Comparison of ENCODE assay signal across 22 cellular contexts in the genomic region with DNA sequence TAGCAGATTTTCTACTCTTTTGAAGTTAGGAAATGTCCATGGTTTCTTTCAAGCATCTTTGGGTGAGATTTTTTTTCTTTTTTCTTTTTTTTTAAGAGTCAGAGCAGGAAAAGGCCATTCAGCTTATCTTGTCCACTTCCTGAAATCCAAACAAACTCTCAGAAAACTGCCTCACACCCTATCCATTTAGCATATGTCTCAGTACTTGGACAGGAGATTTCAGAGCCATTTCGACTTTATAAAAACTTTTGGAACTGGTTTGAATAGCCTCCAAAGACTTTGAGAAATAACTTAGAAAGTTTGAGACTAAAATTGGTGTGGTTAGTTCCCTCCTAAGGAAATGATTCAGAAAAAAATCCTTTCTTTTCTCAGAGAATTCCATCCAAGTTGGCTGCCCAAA.
"Had no signal": no experiment of that assay in that cellular context is flagged by ENCODE, and none has a peak within 500 bp of the region (broad histone marks: within the 10 kb centered on the region; RNA-seq: fewer than 3 reads in every experiment).

No MANE protein-coding gene starts in this region.

- H3K27ac ChIP-seq: breast epithelium, gastrocnemius medialis, lower lobe of right lung, neural progenitor cell, prostate gland, skin epidermis, vagina had no signal

- ATAC-seq: activated CD8-positive, alpha-beta T cell treated with anti-CD3 and anti-CD28 coated beads for 36 hours; activated T-helper 17 cell treated with anti-CD3 and anti-CD28 coated beads, Interleukin-2, amount 50 U/mL, for 72 hours; gastrocnemius medialis; lower lobe of right lung had no signal

- H3K9me3 ChIP-seq: breast epithelium, gastrocnemius medialis, lower lobe of right lung, prostate gland, vagina had no signal

- H3K27me3 ChIP-seq: breast epithelium, gastrocnemius medialis, neural progenitor cell, vagina had no signal

- H3K4me3 ChIP-seq: breast epithelium, gastrocnemius medialis, lower lobe of right lung, neural progenitor cell, prostate gland, skin epidermis, vagina had no signal

- H3K36me3 ChIP-seq: breast epithelium, gastrocnemius medialis, lower lobe of right lung, neural progenitor cell, prostate gland, vagina had no signal

- H3K4me1 ChIP-seq: breast epithelium, gastrocnemius medialis, lower lobe of right lung, neural progenitor cell, prostate gland, vagina had no signal

- DNase-seq: activated CD4-positive, alpha-beta T cell treated with anti-CD3 and anti-CD28 coated beads, Interleukin-2, amount 10 ng/mL, durations not matched to agents 24 days and 14 days; activated CD8-positive, alpha-beta T cell treated with anti-CD3 and anti-CD28 coated beads for 36 hours; activated naive CD4-positive, alpha-beta T cell treated with anti-CD3 and anti-CD28 coated beads for 36 hours; activated T-cell treated with anti-CD3 and anti-CD28 coated beads, Interleukin-2, amount 50 U/mL, for 1 hour; anterior cingulate cortex; dermis blood vessel endothelial cell; effector memory CD4-positive, alpha-beta T cell; gastrocnemius medialis; lower lobe of right lung; naive B cell; right cardiac atrium; stimulated activated CD4-positive, alpha-beta T cell treated with anti-CD3 and anti-CD28 coated beads, Interleukin-15, amount 100 ng/mL, for 24 hours; stimulated activated CD4-positive, alpha-beta T cell treated with anti-CD3 and anti-CD28 coated beads, Interleukin-2, amount 100 ng/mL, for 48 hours; T-helper 1 cell; T-helper 9 cell; trophoblast cell had no signal
